In genomic region chr5:127227881-127228280, GRCh38 we compare ENCODE assay signal across 22 cellular contexts.
A peak's percentile ranks its signal among the peaks of the same experiment; 100 is the strongest.
DNase-seq lines count a peak whose midpoint lies in the region; ATAC-seq and TF ChIP-seq lines count a peak whose summit lies in the region.
"Had no signal": no experiment of that assay in that cellular context is flagged by ENCODE, and none has a peak within 500 bp of the region (broad histone marks: within the 10 kb centered on the region; RNA-seq: fewer than 3 reads in every experiment).

No MANE protein-coding gene starts in this region.

- H3K27ac ChIP-seq in CD4-positive, CD25-positive, alpha-beta regulatory T cell (ENCODE audit: insufficient read depth, low read length, poor library complexity, severe bottlenecking), result no peak overlapping the region
- H3K27ac ChIP-seq: BLaER1, KMS-11, Peyer's patch had no signal

- TF ChIP-seq CTCF in choroid plexus epithelial cell (conservative IDR thresholded peaks at IDR 0.05; ENCODE audit: low read depth, low read length) (no peak), fibroblast of the aortic adventitia (IDR thresholded peaks at IDR 0.05; ENCODE audit: insufficient read depth, low read length) (no peak)

- H3K27me3 Mint-ChIP-seq in CD4-positive, CD25-positive, alpha-beta regulatory T cell, result no peaks in the 10 kb centered on the region
- no peaks in the 10 kb centered on the region for H3K27me3 Mint-ChIP-seq in IgD-negative memory B cell
- H3K27me3 Mint-ChIP-seq: CD4-positive, alpha-beta memory T cell had no signal

- no peak overlapping the region for H3K4me3 ChIP-seq in CD4-positive, CD25-positive, alpha-beta regulatory T cell (ENCODE audit: low read depth, low read length)
- H3K4me3 ChIP-seq in choroid plexus epithelial cell (ENCODE audit: low read depth, low read length) (no peak overlapping the region), fibroblast of the aortic adventitia (ENCODE audit: low read depth, low read length) (no peak overlapping the region)
- H3K4me3 ChIP-seq: BLaER1, GM12878, Peyer's patch had no signal

- H3K9me3 ChIP-seq in CD4-positive, CD25-positive, alpha-beta regulatory T cell (ENCODE audit: control insufficient read depth in 2 of 2, low read length in 2 of 2), result no peaks in the 10 kb centered on the region
- H3K9me3 ChIP-seq: Peyer's patch had no signal

- H3K36me3 ChIP-seq in CD4-positive, CD25-positive, alpha-beta regulatory T cell (ENCODE audit: control insufficient read depth, insufficient read depth, low read length), result no peaks in the 10 kb centered on the region
- H3K36me3 ChIP-seq: BLaER1, Peyer's patch had no signal

- peaks cover 9% of the 10 kb centered on the region for H3K36me3 Mint-ChIP-seq in CD4-positive, CD25-positive, alpha-beta regulatory T cell
- no peaks in the 10 kb centered on the region for H3K36me3 Mint-ChIP-seq in IgD-negative memory B cell

- H3K27me3 ChIP-seq in CD4-positive, CD25-positive, alpha-beta regulatory T cell (ENCODE audit: control insufficient read depth, insufficient read depth, low read length), result no peaks in the 10 kb centered on the region
- H3K27me3 ChIP-seq: BLaER1, Peyer's patch had no signal

- peaks cover 0 to 8% (median 3%) of the 10 kb centered on the region in 7 donors for H3K9me3 Mint-ChIP-seq in CD4-positive, CD25-positive, alpha-beta regulatory T cell
- H3K9me3 Mint-ChIP-seq in IgD-negative memory B cell, result peaks cover 0 to 2% (median 0%) of the 10 kb centered on the region in 3 donors

- H3K27ac Mint-ChIP-seq in CD4-positive, CD25-positive, alpha-beta regulatory T cell, result peak overlapping the region in 1 of 3 donors; percentile 40
- peak overlapping the region in 1 of 3 donors; percentile 88 for H3K27ac Mint-ChIP-seq in IgD-negative memory B cell

- H3K4me1 Mint-ChIP-seq in CD4-positive, CD25-positive, alpha-beta regulatory T cell, result peaks cover 11 to 35% (median 22%) of the 10 kb centered on the region in 4 donors
- H3K4me1 Mint-ChIP-seq in IgD-negative memory B cell, result peaks cover 21 to 42% (median 29%) of the 10 kb centered on the region in 3 donors

- DNase-seq in CD4-positive, CD25-positive, alpha-beta regulatory T cell, result no peak
- DNase-seq in choroid plexus epithelial cell (ENCODE audit: low read depth) (peak; percentile 19), fibroblast of the aortic adventitia (ENCODE audit: low read depth) (peak; percentile 4), activated gamma-delta T cell treated with Interleukin-2 at 50 U/mL for 16 hours (no peak), OCI-M1 (lab: John Stamatoyannopoulos, UW) (no peak)
- DNase-seq: CD4-positive, alpha-beta memory T cell; COR-L47; GDM1; H7; NCI-H1048; NCI-H1417; NCI-H1694; NCI-H2029 treated with DMSO at 0.1 percent for 48 hours; NCI-H2227 treated with DMSO at 0.1 percent for 48 hours; NCI-H526 treated with DMSO at 0.1 percent for 48 hours; Peyer's patch had no signal

- peak overlapping the region in 3 of 4 donors; percentile 12 to 92 (median 12) for H3K4me3 Mint-ChIP-seq in CD4-positive, CD25-positive, alpha-beta regulatory T cell
- H3K4me3 Mint-ChIP-seq in IgD-negative memory B cell, result peak overlapping the region in 3 of 4 donors; percentile 13 to 81 (median 42)

- ATAC-seq in CD4-positive, CD25-positive, alpha-beta regulatory T cell (ENCODE audit: low read depth in 2 of 2), result no peak
- ATAC-seq in GM21367 (IDR thresholded peaks at IDR 0.05; ENCODE audit: unreplicated experiment), result no peak
- no peak for ATAC-seq in HG03135 (IDR thresholded peaks at IDR 0.05; ENCODE audit: unreplicated experiment)
- ATAC-seq: GM12878 had no signal

- H3K4me1 ChIP-seq in CD4-positive, CD25-positive, alpha-beta regulatory T cell (ENCODE audit: control insufficient read depth, insufficient read depth, low read length, poor library complexity, severe bottlenecking), result peaks cover 10% of the 10 kb centered on the region

Comparison
In these comparisons a context has a peak if more than half of its experiments do, and no peak if none do; other contexts are left out.
1. DNase-seq: peak in choroid plexus epithelial cell (single experiment) and fibroblast of the aortic adventitia (single experiment); none in CD4-positive, CD25-positive, alpha-beta regulatory T cell (0 of 3), activated gamma-delta T cell treated with Interleukin-2 at 50 U/mL for 16 hours (single experiment) and OCI-M1 (single experiment).